1 cellular context compared by ENCODE assay signal in the genomic region with DNA sequence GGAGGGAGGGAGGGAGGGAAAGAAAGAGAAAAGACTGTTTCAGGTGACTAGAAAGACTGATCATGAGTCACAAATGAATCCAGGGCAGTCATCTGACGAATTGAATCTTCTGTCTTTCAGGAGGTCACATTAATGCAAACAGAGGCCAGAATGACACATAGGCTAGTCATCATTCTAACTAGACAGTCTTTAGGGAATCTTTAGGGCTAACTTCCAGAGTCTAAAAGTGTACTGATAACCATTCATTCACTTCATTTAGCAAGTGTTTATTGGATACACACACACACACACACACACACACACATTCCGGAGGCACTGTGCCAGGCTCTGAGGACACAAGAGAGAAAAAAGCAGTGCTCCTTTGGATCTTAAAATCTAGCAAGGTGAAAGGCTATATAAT.
A peak's percentile ranks its signal among the peaks of the same experiment; 100 is the strongest.
TF ChIP-seq lines count a peak whose summit lies in the region.

No MANE protein-coding gene starts in this region.

TF ChIP-seq in SK-N-SH, 30 proteins besides CTCF, POLR2A, EP300 and RAD21 (continued from another document):
- TF ChIP-seq USF1 (IDR thresholded peaks at IDR 0.05; ENCODE audit: borderline replicate concordance, low read depth) = 0 out of 2 replicates have a peak, but pooled peaks have one; percentile 13
